Comparison of ENCODE assay signal across 10 cellular contexts in genomic region chr3:4829031-4829394, GRCh38.
A peak's percentile ranks its signal among the peaks of the same experiment; 100 is the strongest.
DNase-seq lines count a peak whose midpoint lies in the region; ATAC-seq and TF ChIP-seq lines count a peak whose summit lies in the region.
"Had no signal": no experiment of that assay in that cellular context is flagged by ENCODE, and none has a peak within 500 bp of the region (broad histone marks: within the 10 kb centered on the region; RNA-seq: fewer than 3 reads in every experiment).

No MANE protein-coding gene starts in this region.

- H3K4me1 ChIP-seq in thymus (ENCODE audit: control insufficient read depth, insufficient read depth, low read length) = peaks cover 18% of the 10 kb centered on the region

- 78% methylated on average over 1 of the region's 1 CpG for WGBS in thymus

- no peaks in the 10 kb centered on the region for H3K27me3 Mint-ChIP-seq in activated T-cell treated with anti-CD3 and anti-CD28 coated beads, Interleukin-2, amount 50 U/mL, for 24 hours

- H3K4me3 Mint-ChIP-seq in activated T-cell treated with anti-CD3 and anti-CD28 coated beads, Interleukin-2, amount 50 U/mL, for 24 hours = peak overlapping the region; percentile 54

- H3K9me3 Mint-ChIP-seq in activated T-cell treated with anti-CD3 and anti-CD28 coated beads, Interleukin-2, amount 50 U/mL, for 24 hours = peaks cover 2% of the 10 kb centered on the region

- peaks cover 72% of the 10 kb centered on the region for H3K36me3 Mint-ChIP-seq in activated T-cell treated with anti-CD3 and anti-CD28 coated beads, Interleukin-2, amount 50 U/mL, for 24 hours (ENCODE audit: low read depth)

- H3K4me3 ChIP-seq in coronary artery = no peak overlapping the region
- no peak overlapping the region for H3K4me3 ChIP-seq in thymus (ENCODE audit: low read length)

- H3K27ac ChIP-seq in coronary artery (peak overlapping the region; percentile 48 to 92), thymus (ENCODE audit: low read depth) (peak overlapping the region; percentile 54)
- H3K27ac ChIP-seq: VCaP had no signal

- H3K27ac Mint-ChIP-seq in activated T-cell treated with anti-CD3 and anti-CD28 coated beads, Interleukin-2, amount 50 U/mL, for 24 hours = peak overlapping the region; percentile 89

- H3K27me3 ChIP-seq in thymus (ENCODE audit: control insufficient read depth, insufficient read depth) = no peaks in the 10 kb centered on the region

- peaks cover 92% of the 10 kb centered on the region for H3K4me1 Mint-ChIP-seq in activated T-cell treated with anti-CD3 and anti-CD28 coated beads, Interleukin-2, amount 50 U/mL, for 24 hours (ENCODE audit: low read depth)

- ATAC-seq in HG03442 (IDR thresholded peaks at IDR 0.05; ENCODE audit: unreplicated experiment) (peak; percentile 28), HG03565 (IDR thresholded peaks at IDR 0.05; ENCODE audit: unreplicated experiment) (no peak)

- no peak for TF ChIP-seq CTCF in coronary artery (IDR thresholded peaks at IDR 0.05)

- H3K9me3 ChIP-seq in thymus (ENCODE audit: control insufficient read depth) = no peaks in the 10 kb centered on the region

- DNase-seq in activated T-cell treated with anti-CD3 and anti-CD28 coated beads, Interleukin-2, amount 50 U/mL, for 24 hours = no peak
- DNase-seq in activated T-cell treated with anti-CD3 and anti-CD28 coated beads for 4 hours (no peak), coronary artery (ENCODE audit: low spot score) (no peak), NCI-H187 treated with DMSO at 0.1 percent for 48 hours (lab: John Stamatoyannopoulos, UW) (no peak), hypothalamus (lab: John Stamatoyannopoulos, UW) (no peak)
- DNase-seq: HCEC 1CT had no signal

- H3K36me3 ChIP-seq in thymus (ENCODE audit: control insufficient read depth, insufficient read depth) = peaks cover 13% of the 10 kb centered on the region
